28 cellular contexts compared by ENCODE assay signal in the genomic region with DNA sequence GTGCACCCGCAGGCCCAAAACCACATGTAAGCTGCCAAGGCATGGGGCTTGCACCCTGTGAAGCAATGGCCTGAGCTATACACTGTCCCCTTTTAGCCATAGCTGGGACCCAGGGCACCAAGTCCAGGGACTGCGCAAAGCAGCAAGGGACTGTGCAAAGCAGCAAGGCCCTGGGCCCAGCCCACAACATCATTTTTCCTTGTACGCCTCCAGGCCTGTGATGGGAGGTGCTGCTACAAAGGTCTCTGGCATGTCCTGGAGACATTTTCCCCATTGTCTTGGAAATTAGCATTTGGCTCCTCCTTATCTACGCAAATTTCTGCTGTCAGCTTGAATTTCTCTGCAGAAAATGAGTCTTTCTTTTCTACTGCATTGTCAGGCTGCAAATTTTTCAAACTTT.
"Had no signal": no experiment of that assay in that cellular context is flagged by ENCODE, and none has a peak within 500 bp of the region (broad histone marks: within the 10 kb centered on the region; RNA-seq: fewer than 3 reads in every experiment).

No MANE protein-coding gene starts in this region.

- H2AFZ ChIP-seq: hepatocyte had no signal

- H3K36me3 Mint-ChIP-seq: natural killer cell treated with Interleukin-12 subunit alpha and Interleukin-12 subunit beta and Interleukin-15 and Interleukin-18, amount 100 ng/mL, for 72 hours had no signal

- H3K4me3 ChIP-seq: gastroesophageal sphincter, hepatocyte, lower lobe of right lung, mucosa of descending colon, right lobe of liver, skin epidermis, thoracic aorta, vagina had no signal

- ATAC-seq: activated CD8-positive, alpha-beta T cell treated with anti-CD3 and anti-CD28 coated beads for 36 hours; activated naive CD8-positive, alpha-beta T cell treated with anti-CD3 and anti-CD28 coated beads, Interleukin-2, amount 50 U/mL, for 24 hours; activated T-cell treated with anti-CD3 and anti-CD28 coated beads, Interleukin-2, amount 50 U/mL, for 4 hours; activated T-helper 17 cell treated with anti-CD3 and anti-CD28 coated beads, Interleukin-2, amount 50 U/mL, for 72 hours; gastroesophageal sphincter; lower lobe of right lung; mucosa of descending colon; natural killer cell treated with Interleukin-12 subunit alpha and Interleukin-12 subunit beta and Interleukin-15 and Interleukin-18, amount 100 ng/mL, for 72 hours; right lobe of liver; T-helper 17 cell had no signal

- H3K4me2 ChIP-seq: hepatocyte had no signal

- H3K27me3 ChIP-seq: gastroesophageal sphincter, hepatocyte, right lobe of liver, vagina had no signal

- H3K9me3 Mint-ChIP-seq: activated naive CD8-positive, alpha-beta T cell treated with anti-CD3 and anti-CD28 coated beads, Interleukin-2, amount 50 U/mL, for 24 hours; activated T-cell treated with anti-CD3 and anti-CD28 coated beads, Interleukin-2, amount 50 U/mL, for 4 hours; activated T-helper 17 cell treated with anti-CD3 and anti-CD28 coated beads, Interleukin-2, amount 50 U/mL, for 72 hours; immature natural killer cell; natural killer cell treated with Interleukin-12 subunit alpha and Interleukin-12 subunit beta and Interleukin-15 and Interleukin-18, amount 100 ng/mL, for 72 hours; stimulated activated naive CD8-positive, alpha-beta T cell treated with anti-CD3 and anti-CD28 coated beads, Interleukin-15, Interleukin-2, amounts not matched to agents 100 ng/mL and 50 ng/mL, for 24 hours had no signal

- H3K36me3 ChIP-seq: thoracic aorta had no signal

- H3K27ac Mint-ChIP-seq: activated CD8-positive, alpha-beta T cell treated with anti-CD3 and anti-CD28 coated beads for 36 hours; activated naive CD8-positive, alpha-beta T cell treated with anti-CD3 and anti-CD28 coated beads, Interleukin-2, amount 50 U/mL, for 24 hours; activated T-helper 17 cell treated with anti-CD3 and anti-CD28 coated beads, Interleukin-2, amount 50 U/mL, for 72 hours; immature natural killer cell; natural killer cell treated with Interleukin-12 subunit alpha and Interleukin-12 subunit beta and Interleukin-15 and Interleukin-18, amount 100 ng/mL, for 72 hours; stimulated activated naive CD8-positive, alpha-beta T cell treated with anti-CD3 and anti-CD28 coated beads, Interleukin-15, Interleukin-2, amounts not matched to agents 100 ng/mL and 50 ng/mL, for 24 hours; T-helper 17 cell; type B pancreatic cell had no signal

- H3K27ac ChIP-seq: gastroesophageal sphincter, hepatocyte, lower lobe of right lung, right lobe of liver, skin epidermis, thoracic aorta, vagina had no signal

- H3K4me1 ChIP-seq: gastroesophageal sphincter, lower lobe of right lung, right lobe of liver, vagina had no signal

- DNase-seq: activated CD4-positive, alpha-beta T cell treated with anti-CD3 and anti-CD28 coated beads, Interleukin-2, amount 50 U/mL, for 1 hour; activated CD8-positive, alpha-beta T cell treated with anti-CD3 and anti-CD28 coated beads for 36 hours; activated gamma-delta T cell treated with Interleukin-2 at 50 U/mL for 16 hours; activated naive CD4-positive, alpha-beta T cell treated with anti-CD3 and anti-CD28 coated beads, Interleukin-2, amount 50 U/mL, for 16 hours; activated naive CD8-positive, alpha-beta T cell treated with anti-CD3 and anti-CD28 coated beads, Interleukin-2, amount 50 U/mL, for 24 hours; activated T-cell treated with anti-CD3 and anti-CD28 coated beads, Interleukin-2, amount 50 U/mL, for 4 hours; amygdala; central memory CD4-positive, alpha-beta T cell; dermis blood vessel endothelial cell; effector CD4-positive, alpha-beta T cell; immature natural killer cell; kidney; lower lobe of right lung; mucosa of descending colon; posterior cingulate gyrus; right lobe of liver; stimulated activated CD4-positive, alpha-beta T cell treated with anti-CD3 and anti-CD28 coated beads, Interleukin-12 subunit alpha, Interleukin-12 subunit beta, amount 100 ng/mL, for 4 hours; stimulated activated CD4-positive, alpha-beta T cell treated with anti-CD3 and anti-CD28 coated beads, Interleukin-4, amount 100 ng/mL, for 1 hour; T-helper 17 cell had no signal

- H3K9me3 ChIP-seq: gastroesophageal sphincter, lower lobe of right lung, mucosa of descending colon, right lobe of liver, thoracic aorta, vagina had no signal
